Comparison of ENCODE assay signal across 4 cellular contexts in the genomic region with DNA sequence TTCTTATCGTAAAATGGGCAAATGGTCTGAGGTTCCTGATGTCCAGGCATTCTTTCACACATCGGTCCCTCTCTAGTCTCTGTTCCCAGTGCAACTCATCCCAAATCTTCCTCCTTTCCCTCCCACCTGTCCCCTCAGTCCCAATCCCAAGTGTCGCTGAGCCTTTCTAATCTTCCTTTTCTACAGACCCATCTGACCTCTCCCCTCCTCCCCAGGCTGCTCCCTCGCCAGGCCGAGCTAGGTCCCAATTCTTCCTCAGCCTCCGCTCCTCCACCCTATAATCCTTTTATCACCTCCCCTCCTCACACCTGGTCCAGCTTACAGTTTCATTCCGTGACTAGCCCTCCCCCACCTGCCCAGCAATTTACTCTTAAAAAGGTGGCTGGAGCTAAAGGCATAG. TPM values are rescaled to one million over a fixed set of nuclear protein-coding genes. Genes with fewer than 3 reads are reported as not detected.
"Had no signal": no experiment of that assay in that cellular context is flagged by ENCODE, and none has a peak within 500 bp of the region (broad histone marks: within the 10 kb centered on the region; RNA-seq: fewer than 3 reads in every experiment).

No MANE protein-coding gene starts in this region.

RNA-seq across cellular contexts. Expression of gene GAL, which starts 49.2 kb away (rescaled TPM):
- total RNA-seq: H4, HepG2, HT-29 had no signal
- polyA plus RNA-seq: HepG2, IgD-negative memory B cell had no signal
